Comparison of ENCODE assay signal across 1 cellular context in the genomic region with DNA sequence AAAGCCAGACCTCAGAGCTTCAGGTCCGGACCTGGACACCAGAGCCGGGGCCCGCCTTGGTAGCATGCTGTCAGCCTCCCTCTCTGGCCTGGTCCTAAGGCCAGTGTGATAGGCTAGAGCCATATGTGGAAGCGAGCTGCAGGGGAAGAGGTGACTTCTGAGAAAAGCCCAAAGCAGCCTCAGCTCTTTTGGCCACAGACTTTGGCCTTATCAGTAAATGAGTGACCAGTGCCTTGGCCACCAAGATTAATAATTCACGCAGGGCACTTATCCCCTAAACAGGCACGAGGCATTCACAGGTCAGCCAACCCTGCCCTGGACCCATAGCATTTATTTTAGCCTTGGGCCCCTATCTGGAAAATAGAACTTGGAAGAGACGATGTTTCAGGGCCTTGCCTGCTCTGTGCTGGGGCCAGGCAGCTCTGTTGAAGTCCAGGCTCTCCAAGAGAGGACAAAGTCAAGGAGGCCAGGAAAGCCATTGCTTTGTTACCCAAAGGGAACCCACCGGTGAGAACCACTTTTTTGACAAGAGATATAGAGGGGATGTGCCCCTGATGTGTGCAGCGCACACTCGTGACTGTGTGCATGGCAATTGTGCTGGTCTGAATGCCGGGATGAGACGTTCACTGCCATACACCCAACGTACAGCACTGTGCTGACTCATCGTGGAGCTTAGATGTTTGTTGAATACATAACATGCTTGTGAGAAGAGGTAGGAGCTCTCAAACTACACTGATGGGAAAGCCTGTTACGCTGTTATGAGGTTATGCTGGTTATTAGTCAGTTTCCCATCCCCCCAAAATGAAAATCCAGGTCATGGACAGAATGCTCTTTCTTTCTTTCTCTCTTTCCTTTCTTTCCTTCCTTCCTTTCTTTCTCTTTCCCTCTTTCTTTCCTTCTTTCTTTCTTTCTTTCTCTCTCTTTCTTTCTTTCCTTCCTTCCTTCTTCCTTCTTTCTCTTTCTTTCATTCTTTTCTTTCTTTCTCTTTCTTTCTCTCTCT.
TF ChIP-seq lines count a peak whose summit lies in the region.

No MANE protein-coding gene starts in this region.

TF ChIP-seq in K562, 482 proteins besides CTCF, POLR2A, EP300 and RAD21 (continued from another document and continues in another):
- TF ChIP-seq ZNF592 (IDR thresholded peaks at IDR 0.05) (peak; percentile 99), CBFA2T3 (IDR thresholded peaks at IDR 0.05) (peak; percentile 56), FUS (optimal IDR thresholded peaks at IDR 0.05; ENCODE audit: low read depth, low read length) (no peak), ZNF175 (CRISPR knock-in tag; IDR thresholded peaks at IDR 0.05; ENCODE audit: low read depth) (0 out of 2 replicates have a peak, but pooled peaks have one; percentile 23), MAFK (IDR thresholded peaks at IDR 0.05; ENCODE audit: low read length) (peak; percentile 93), HMGN3 (IDR thresholded peaks at IDR 0.05; ENCODE audit: borderline replicate concordance, extremely low read depth, insufficient read length, low read depth, low read length) (no peak), HOXB6 (CRISPR knock-in tag; IDR thresholded peaks at IDR 0.05; ENCODE audit: borderline replicate concordance) (0 out of 2 replicates have a peak, but pooled peaks have one; percentile 3), XRCC3 (IDR thresholded peaks at IDR 0.05) (no peak), MECOM (CRISPR knock-in tag; IDR thresholded peaks at IDR 0.05) (peak; percentile 56), HDAC6 (IDR thresholded peaks at IDR 0.05; ENCODE audit: low read depth, low read length) (no peak), SNIP1 (IDR thresholded peaks at IDR 0.05; ENCODE audit: low read depth) (0 out of 2 replicates have a peak, but pooled peaks have one; percentile 52), POLR3A (IDR thresholded peaks at IDR 0.05; ENCODE audit: borderline replicate concordance, extremely low read depth, insufficient read depth, insufficient read length) (no peak), VEZF1 (CRISPR knock-in tag; IDR thresholded peaks at IDR 0.05) (peak; percentile 14; the same call in 1 of the 2 replicates), PKNOX1 (IDR thresholded peaks at IDR 0.05) (no peak), SMAD2 (IDR thresholded peaks at IDR 0.05; ENCODE audit: low read depth, low read length) (no peak), LARP7 (IDR thresholded peaks at IDR 0.05) (peak; percentile 88), HDAC2 (IDR thresholded peaks at IDR 0.05) (0 out of 2 replicates have a peak, but pooled peaks have one; percentile 56), JUN (IDR thresholded peaks at IDR 0.05; ENCODE audit: borderline replicate concordance, low read depth, low read length) (peak; percentile 49), JUN (CRISPR knock-in tag; IDR thresholded peaks at IDR 0.05; ENCODE audit: borderline replicate concordance) (no peak), SNAPC5 (CRISPR knock-in tag; IDR thresholded peaks at IDR 0.05) (no peak)
- TF ChIP-seq, protein P1, sequence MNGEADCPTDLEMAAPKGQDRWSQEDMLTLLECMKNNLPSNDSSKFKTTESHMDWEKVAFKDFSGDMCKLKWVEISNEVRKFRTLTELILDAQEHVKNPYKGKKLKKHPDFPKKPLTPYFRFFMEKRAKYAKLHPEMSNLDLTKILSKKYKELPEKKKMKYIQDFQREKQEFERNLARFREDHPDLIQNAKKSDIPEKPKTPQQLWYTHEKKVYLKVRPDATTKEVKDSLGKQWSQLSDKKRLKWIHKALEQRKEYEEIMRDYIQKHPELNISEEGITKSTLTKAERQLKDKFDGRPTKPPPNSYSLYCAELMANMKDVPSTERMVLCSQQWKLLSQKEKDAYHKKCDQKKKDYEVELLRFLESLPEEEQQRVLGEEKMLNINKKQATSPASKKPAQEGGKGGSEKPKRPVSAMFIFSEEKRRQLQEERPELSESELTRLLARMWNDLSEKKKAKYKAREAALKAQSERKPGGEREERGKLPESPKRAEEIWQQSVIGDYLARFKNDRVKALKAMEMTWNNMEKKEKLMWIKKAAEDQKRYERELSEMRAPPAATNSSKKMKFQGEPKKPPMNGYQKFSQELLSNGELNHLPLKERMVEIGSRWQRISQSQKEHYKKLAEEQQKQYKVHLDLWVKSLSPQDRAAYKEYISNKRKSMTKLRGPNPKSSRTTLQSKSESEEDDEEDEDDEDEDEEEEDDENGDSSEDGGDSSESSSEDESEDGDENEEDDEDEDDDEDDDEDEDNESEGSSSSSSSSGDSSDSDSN (IDR thresholded peaks at IDR 0.05; ENCODE audit: borderline replicate concordance in 1 of 2, low read depth in 2 of 2, low read length in 2 of 2): peak in 1 of 2 experiments; percentile 62; a peak in 1 of 4 replicates
- TF ChIP-seq, protein P2, sequence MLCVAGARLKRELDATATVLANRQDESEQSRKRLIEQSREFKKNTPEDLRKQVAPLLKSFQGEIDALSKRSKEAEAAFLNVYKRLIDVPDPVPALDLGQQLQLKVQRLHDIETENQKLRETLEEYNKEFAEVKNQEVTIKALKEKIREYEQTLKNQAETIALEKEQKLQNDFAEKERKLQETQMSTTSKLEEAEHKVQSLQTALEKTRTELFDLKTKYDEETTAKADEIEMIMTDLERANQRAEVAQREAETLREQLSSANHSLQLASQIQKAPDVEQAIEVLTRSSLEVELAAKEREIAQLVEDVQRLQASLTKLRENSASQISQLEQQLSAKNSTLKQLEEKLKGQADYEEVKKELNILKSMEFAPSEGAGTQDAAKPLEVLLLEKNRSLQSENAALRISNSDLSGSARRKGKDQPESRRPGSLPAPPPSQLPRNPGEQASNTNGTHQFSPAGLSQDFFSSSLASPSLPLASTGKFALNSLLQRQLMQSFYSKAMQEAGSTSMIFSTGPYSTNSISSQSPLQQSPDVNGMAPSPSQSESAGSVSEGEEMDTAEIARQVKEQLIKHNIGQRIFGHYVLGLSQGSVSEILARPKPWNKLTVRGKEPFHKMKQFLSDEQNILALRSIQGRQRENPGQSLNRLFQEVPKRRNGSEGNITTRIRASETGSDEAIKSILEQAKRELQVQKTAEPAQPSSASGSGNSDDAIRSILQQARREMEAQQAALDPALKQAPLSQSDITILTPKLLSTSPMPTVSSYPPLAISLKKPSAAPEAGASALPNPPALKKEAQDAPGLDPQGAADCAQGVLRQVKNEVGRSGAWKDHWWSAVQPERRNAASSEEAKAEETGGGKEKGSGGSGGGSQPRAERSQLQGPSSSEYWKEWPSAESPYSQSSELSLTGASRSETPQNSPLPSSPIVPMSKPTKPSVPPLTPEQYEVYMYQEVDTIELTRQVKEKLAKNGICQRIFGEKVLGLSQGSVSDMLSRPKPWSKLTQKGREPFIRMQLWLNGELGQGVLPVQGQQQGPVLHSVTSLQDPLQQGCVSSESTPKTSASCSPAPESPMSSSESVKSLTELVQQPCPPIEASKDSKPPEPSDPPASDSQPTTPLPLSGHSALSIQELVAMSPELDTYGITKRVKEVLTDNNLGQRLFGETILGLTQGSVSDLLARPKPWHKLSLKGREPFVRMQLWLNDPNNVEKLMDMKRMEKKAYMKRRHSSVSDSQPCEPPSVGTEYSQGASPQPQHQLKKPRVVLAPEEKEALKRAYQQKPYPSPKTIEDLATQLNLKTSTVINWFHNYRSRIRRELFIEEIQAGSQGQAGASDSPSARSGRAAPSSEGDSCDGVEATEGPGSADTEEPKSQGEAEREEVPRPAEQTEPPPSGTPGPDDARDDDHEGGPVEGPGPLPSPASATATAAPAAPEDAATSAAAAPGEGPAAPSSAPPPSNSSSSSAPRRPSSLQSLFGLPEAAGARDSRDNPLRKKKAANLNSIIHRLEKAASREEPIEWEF (CRISPR knock-in tag; IDR thresholded peaks at IDR 0.05): peak; percentile 91
- TF ChIP-seq, protein P3, sequence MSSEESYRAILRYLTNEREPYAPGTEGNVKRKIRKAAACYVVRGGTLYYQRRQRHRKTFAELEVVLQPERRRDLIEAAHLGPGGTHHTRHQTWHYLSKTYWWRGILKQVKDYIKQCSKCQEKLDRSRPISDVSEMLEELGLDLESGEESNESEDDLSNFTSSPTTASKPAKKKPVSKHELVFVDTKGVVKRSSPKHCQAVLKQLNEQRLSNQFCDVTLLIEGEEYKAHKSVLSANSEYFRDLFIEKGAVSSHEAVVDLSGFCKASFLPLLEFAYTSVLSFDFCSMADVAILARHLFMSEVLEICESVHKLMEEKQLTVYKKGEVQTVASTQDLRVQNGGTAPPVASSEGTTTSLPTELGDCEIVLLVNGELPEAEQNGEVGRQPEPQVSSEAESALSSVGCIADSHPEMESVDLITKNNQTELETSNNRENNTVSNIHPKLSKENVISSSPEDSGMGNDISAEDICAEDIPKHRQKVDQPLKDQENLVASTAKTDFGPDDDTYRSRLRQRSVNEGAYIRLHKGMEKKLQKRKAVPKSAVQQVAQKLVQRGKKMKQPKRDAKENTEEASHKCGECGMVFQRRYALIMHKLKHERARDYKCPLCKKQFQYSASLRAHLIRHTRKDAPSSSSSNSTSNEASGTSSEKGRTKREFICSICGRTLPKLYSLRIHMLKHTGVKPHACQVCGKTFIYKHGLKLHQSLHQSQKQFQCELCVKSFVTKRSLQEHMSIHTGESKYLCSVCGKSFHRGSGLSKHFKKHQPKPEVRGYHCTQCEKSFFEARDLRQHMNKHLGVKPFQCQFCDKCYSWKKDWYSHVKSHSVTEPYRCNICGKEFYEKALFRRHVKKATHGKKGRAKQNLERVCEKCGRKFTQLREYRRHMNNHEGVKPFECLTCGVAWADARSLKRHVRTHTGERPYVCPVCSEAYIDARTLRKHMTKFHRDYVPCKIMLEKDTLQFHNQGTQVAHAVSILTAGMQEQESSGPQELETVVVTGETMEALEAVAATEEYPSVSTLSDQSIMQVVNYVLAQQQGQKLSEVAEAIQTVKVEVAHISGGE (CRISPR knock-in tag; IDR thresholded peaks at IDR 0.05): peak in 1 of 3 experiments; percentile 74; a peak in 2 of 6 replicates
- TF ChIP-seq, protein P4, sequence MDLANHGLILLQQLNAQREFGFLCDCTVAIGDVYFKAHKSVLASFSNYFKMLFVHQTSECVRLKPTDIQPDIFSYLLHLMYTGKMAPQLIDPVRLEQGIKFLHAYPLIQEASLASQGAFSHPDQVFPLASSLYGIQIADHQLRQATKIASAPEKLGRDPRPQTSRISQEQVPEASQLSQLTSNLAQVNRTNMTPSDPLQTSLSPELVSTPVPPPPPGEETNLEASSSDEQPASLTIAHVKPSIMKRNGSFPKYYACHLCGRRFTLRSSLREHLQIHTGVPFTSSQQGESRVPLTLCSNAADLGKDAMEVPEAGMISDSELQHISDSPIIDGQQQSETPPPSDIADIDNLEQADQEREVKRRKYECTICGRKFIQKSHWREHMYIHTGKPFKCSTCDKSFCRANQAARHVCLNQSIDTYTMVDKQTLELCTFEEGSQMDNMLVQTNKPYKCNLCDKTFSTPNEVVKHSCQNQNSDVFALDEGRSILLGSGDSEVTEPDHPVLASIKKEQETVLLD (IDR thresholded peaks at IDR 0.05): peak; percentile 85
- TF ChIP-seq, protein P5, sequence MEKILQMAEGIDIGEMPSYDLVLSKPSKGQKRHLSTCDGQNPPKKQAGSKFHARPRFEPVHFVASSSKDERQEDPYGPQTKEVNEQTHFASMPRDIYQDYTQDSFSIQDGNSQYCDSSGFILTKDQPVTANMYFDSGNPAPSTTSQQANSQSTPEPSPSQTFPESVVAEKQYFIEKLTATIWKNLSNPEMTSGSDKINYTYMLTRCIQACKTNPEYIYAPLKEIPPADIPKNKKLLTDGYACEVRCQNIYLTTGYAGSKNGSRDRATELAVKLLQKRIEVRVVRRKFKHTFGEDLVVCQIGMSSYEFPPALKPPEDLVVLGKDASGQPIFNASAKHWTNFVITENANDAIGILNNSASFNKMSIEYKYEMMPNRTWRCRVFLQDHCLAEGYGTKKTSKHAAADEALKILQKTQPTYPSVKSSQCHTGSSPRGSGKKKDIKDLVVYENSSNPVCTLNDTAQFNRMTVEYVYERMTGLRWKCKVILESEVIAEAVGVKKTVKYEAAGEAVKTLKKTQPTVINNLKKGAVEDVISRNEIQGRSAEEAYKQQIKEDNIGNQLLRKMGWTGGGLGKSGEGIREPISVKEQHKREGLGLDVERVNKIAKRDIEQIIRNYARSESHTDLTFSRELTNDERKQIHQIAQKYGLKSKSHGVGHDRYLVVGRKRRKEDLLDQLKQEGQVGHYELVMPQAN (IDR thresholded peaks at IDR 0.05; ENCODE audit: borderline replicate concordance): peak; percentile 71
